In the genomic region with DNA sequence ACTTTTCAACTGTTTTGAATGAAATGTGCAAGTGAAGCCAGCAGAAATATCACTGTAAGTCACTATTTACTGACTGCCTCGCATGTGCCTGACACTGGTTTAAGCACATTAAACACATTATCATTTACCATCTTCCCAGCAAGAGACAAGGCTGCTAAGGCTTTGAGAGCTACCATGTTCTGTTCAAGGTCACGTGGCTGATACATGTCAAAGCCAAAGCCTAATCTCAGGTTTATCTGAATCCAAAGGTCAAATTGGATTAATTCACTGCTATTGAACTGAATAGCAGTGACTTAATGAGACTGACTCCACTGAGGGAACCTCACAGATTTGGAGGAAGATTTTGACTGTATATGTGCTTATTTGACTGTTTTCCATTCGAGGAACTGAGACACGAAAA, we compare ENCODE assay signal across 30 cellular contexts.
"Had no signal": no experiment of that assay in that cellular context is flagged by ENCODE, and none has a peak within 500 bp of the region (broad histone marks: within the 10 kb centered on the region; RNA-seq: fewer than 3 reads in every experiment).

No MANE protein-coding gene starts in this region.

- H3K36me3 ChIP-seq: brain microvascular endothelial cell, esophagus muscularis mucosa, lower lobe of right lung, neutrophil, ovary, suprapubic skin, tibial artery had no signal

- DNase-seq: activated CD4-positive, alpha-beta T cell treated with anti-CD3 and anti-CD28 coated beads for 36 hours; activated CD4-positive, CD25-positive, alpha-beta regulatory T cell; activated CD8-positive, alpha-beta memory T cell treated with anti-CD3 and anti-CD28 coated beads, Interleukin-2, amount 10 ng/mL, durations not matched to agents 7 days and 5 days; activated CD8-positive, alpha-beta T cell treated with anti-CD3 and anti-CD28 coated beads, Interleukin-2, amount 10 ng/mL, durations not matched to agents 7 days and 5 days; activated effector memory CD4-positive, alpha-beta T cell treated with Interleukin-2 at 50 U/mL for 16 hours; activated naive CD4-positive, alpha-beta T cell treated with anti-CD3 and anti-CD28 coated beads, Interleukin-2, amount 10 ng/mL, durations not matched to agents 7 days and 5 days; activated naive CD8-positive, alpha-beta T cell treated with anti-CD3 and anti-CD28 coated beads, Interleukin-2, amount 10 ng/mL, durations not matched to agents 7 days and 5 days; activated T-cell treated with anti-CD3 and anti-CD28 coated beads, Interleukin-2, amount 50 U/mL, for 72 hours; amniotic stem cell; brain microvascular endothelial cell; central memory CD4-positive, alpha-beta T cell; dermis blood vessel endothelial cell; effector CD4-positive, alpha-beta T cell; foreskin keratinocyte; lower lobe of right lung; naive B cell; nephron progenitor cell; ovary; stimulated activated CD4-positive, alpha-beta T cell treated with anti-CD3 and anti-CD28 coated beads, Interleukin-15, amount 100 ng/mL, for 24 hours; stimulated activated CD4-positive, alpha-beta T cell treated with anti-CD3 and anti-CD28 coated beads, Interleukin-2, amount 100 ng/mL, for 24 hours; stimulated activated naive CD4-positive, alpha-beta T cell; T-helper 1 cell; tibial artery had no signal

- H3K36me3 Mint-ChIP-seq: activated CD8-positive, alpha-beta memory T cell treated with anti-CD3 and anti-CD28 coated beads, Interleukin-2, amount 10 ng/mL, durations not matched to agents 7 days and 5 days; activated naive CD4-positive, alpha-beta T cell treated with anti-CD3 and anti-CD28 coated beads, Interleukin-2, amount 10 ng/mL, durations not matched to agents 7 days and 5 days; activated naive CD8-positive, alpha-beta T cell treated with anti-CD3 and anti-CD28 coated beads, Interleukin-2, amount 10 ng/mL, durations not matched to agents 7 days and 5 days; naive B cell had no signal

- ATAC-seq: activated CD4-positive, alpha-beta T cell treated with anti-CD3 and anti-CD28 coated beads for 36 hours; activated CD8-positive, alpha-beta memory T cell treated with anti-CD3 and anti-CD28 coated beads, Interleukin-2, amount 10 ng/mL, durations not matched to agents 7 days and 5 days; activated CD8-positive, alpha-beta T cell treated with anti-CD3 and anti-CD28 coated beads, Interleukin-2, amount 10 ng/mL, durations not matched to agents 7 days and 5 days; activated T-cell treated with anti-CD3 and anti-CD28 coated beads, Interleukin-2, amount 50 U/mL, for 72 hours; foreskin keratinocyte; lower lobe of right lung had no signal

- H3K4me3 Mint-ChIP-seq: activated CD4-positive, alpha-beta T cell treated with anti-CD3 and anti-CD28 coated beads for 36 hours; activated CD8-positive, alpha-beta memory T cell treated with anti-CD3 and anti-CD28 coated beads, Interleukin-2, amount 10 ng/mL, durations not matched to agents 7 days and 5 days; activated CD8-positive, alpha-beta T cell treated with anti-CD3 and anti-CD28 coated beads, Interleukin-2, amount 10 ng/mL, durations not matched to agents 7 days and 5 days; activated naive CD4-positive, alpha-beta T cell treated with anti-CD3 and anti-CD28 coated beads, Interleukin-2, amount 10 ng/mL, durations not matched to agents 7 days and 5 days; activated naive CD8-positive, alpha-beta T cell treated with anti-CD3 and anti-CD28 coated beads, Interleukin-2, amount 10 ng/mL, durations not matched to agents 7 days and 5 days; activated T-cell treated with anti-CD3 and anti-CD28 coated beads, Interleukin-2, amount 50 U/mL, for 72 hours; naive B cell; nephron progenitor cell; T-helper 2 cell treated with Interferon-gamma antibody and Interleukin-4, amounts not matched to agents 5 μg/mL and 100 μg/mL, for 36 hours had no signal

- H3K9me3 Mint-ChIP-seq: activated naive CD4-positive, alpha-beta T cell treated with anti-CD3 and anti-CD28 coated beads, Interleukin-2, amount 10 ng/mL, durations not matched to agents 7 days and 5 days; activated naive CD8-positive, alpha-beta T cell treated with anti-CD3 and anti-CD28 coated beads, Interleukin-2, amount 10 ng/mL, durations not matched to agents 7 days and 5 days; activated T-cell treated with anti-CD3 and anti-CD28 coated beads, Interleukin-2, amount 50 U/mL, for 72 hours; naive B cell; nephron progenitor cell; T-helper 2 cell treated with Interferon-gamma antibody and Interleukin-4, amounts not matched to agents 5 μg/mL and 100 μg/mL, for 36 hours had no signal

- H3K4me1 Mint-ChIP-seq: naive B cell had no signal

- FAIRE-seq: astrocyte, islet of Langerhans had no signal

- H3K27ac ChIP-seq: brain microvascular endothelial cell, foreskin keratinocyte, lower lobe of right lung, neutrophil, ovary, suprapubic skin, tibial artery had no signal

- H3K27me3 ChIP-seq: brain microvascular endothelial cell, esophagus muscularis mucosa, foreskin keratinocyte, neutrophil, ovary, suprapubic skin, tibial artery had no signal

- H3K9me3 ChIP-seq: esophagus muscularis mucosa, lower lobe of right lung, neutrophil, ovary, suprapubic skin, tibial artery had no signal

- H3K4me3 ChIP-seq: esophagus muscularis mucosa, lower lobe of right lung, ovary, suprapubic skin, tibial artery had no signal

- H3K27ac Mint-ChIP-seq: activated CD4-positive, alpha-beta T cell treated with anti-CD3 and anti-CD28 coated beads for 36 hours; activated CD8-positive, alpha-beta memory T cell treated with anti-CD3 and anti-CD28 coated beads, Interleukin-2, amount 10 ng/mL, durations not matched to agents 7 days and 5 days; activated CD8-positive, alpha-beta T cell treated with anti-CD3 and anti-CD28 coated beads, Interleukin-2, amount 10 ng/mL, durations not matched to agents 7 days and 5 days; activated naive CD4-positive, alpha-beta T cell treated with anti-CD3 and anti-CD28 coated beads, Interleukin-2, amount 10 ng/mL, durations not matched to agents 7 days and 5 days; activated naive CD8-positive, alpha-beta T cell treated with anti-CD3 and anti-CD28 coated beads, Interleukin-2, amount 10 ng/mL, durations not matched to agents 7 days and 5 days; activated T-cell treated with anti-CD3 and anti-CD28 coated beads, Interleukin-2, amount 50 U/mL, for 72 hours; naive B cell; nephron progenitor cell; progenitor cell of endocrine pancreas; T-helper 2 cell treated with Interferon-gamma antibody and Interleukin-4, amounts not matched to agents 5 μg/mL and 100 μg/mL, for 36 hours had no signal
